ENCODE assay signal across 1 cellular context in genomic region chr19:17796838-17797168, GRCh38.
TF ChIP-seq lines count a peak whose summit lies in the region.

No MANE protein-coding gene starts in this region.

TF ChIP-seq in HepG2, 621 proteins besides CTCF, POLR2A, EP300 and RAD21 (continued from another document):
- TF ChIP-seq ZUFSP (CRISPR knock-in tag; IDR thresholded peaks at IDR 0.05; ENCODE audit: borderline replicate concordance) = no peak
- no peak for TF ChIP-seq ATF5 (CRISPR knock-in tag; IDR thresholded peaks at IDR 0.05; ENCODE audit: low read depth)
- TF ChIP-seq FOSL2 (CRISPR knock-in tag; IDR thresholded peaks at IDR 0.05) = no peak
- TF ChIP-seq SP4 (CRISPR knock-in tag; IDR thresholded peaks at IDR 0.05) = 0 out of 2 replicates have a peak, but pooled peaks have one; percentile 15
- peak; percentile 71 for TF ChIP-seq RCOR2 (CRISPR knock-in tag; IDR thresholded peaks at IDR 0.05)
- TF ChIP-seq KDM1A (CRISPR knock-in tag; IDR thresholded peaks at IDR 0.05) = peak; percentile 84; the same call in 1 of the 2 replicates
- TF ChIP-seq SRSF1 (optimal IDR thresholded peaks at IDR 0.05; ENCODE audit: low read depth, low read length) = no peak
- no peak for TF ChIP-seq ZNF615 (CRISPR knock-in tag; IDR thresholded peaks at IDR 0.05; ENCODE audit: borderline replicate concordance)
